1 cellular context compared by ENCODE assay signal in the genomic region with DNA sequence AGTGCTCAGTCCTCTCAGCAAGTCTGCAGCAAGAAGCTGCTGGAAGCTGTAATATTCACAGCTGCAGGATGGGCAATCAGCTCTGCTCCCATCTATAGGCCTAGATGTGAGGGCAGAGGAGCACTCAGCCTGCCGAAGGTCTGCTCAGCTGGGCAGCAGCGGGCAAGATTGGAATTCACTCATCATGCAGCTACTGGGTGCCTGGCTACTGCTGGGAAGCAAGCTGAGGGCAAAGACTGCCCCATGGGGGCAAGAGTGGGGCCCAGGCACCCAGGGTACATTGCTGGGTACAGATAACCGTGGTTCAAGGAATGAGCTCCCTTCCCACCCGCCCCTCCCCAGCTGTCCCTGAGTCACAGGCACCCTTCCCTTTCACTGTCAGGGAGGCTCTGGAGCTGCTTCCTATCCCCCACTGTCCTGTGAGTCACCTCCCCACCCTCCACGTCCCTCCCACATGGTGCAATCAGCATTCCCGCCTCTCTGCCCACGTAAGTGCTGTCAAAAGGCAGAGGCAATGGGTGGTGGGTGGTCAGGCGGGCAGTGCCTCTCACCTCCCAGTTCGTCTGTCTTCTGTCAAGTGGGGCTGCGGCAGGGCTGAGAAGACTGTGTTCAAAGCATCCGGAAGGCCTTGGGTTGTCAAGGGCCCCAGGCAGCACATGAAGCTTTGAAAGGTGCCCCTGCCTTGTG.
A peak's percentile ranks its signal among the peaks of the same experiment; 100 is the strongest.
TF ChIP-seq lines count a peak whose summit lies in the region.

No MANE protein-coding gene starts in this region.

TF ChIP-seq in HEK293, 187 proteins besides CTCF, POLR2A, EP300 and RAD21 (continued from another document):
- TF ChIP-seq, protein P1, sequence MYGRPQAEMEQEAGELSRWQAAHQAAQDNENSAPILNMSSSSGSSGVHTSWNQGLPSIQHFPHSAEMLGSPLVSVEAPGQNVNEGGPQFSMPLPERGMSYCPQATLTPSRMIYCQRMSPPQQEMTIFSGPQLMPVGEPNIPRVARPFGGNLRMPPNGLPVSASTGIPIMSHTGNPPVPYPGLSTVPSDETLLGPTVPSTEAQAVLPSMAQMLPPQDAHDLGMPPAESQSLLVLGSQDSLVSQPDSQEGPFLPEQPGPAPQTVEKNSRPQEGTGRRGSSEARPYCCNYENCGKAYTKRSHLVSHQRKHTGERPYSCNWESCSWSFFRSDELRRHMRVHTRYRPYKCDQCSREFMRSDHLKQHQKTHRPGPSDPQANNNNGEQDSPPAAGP (tag by site-specific recombination; IDR thresholded peaks at IDR 0.05) = 0 out of 2 replicates have a peak, but pooled peaks have one; percentile 38
- no peak for TF ChIP-seq ZNF248 (tag by site-specific recombination; IDR thresholded peaks at IDR 0.05)
- TF ChIP-seq, protein P2, sequence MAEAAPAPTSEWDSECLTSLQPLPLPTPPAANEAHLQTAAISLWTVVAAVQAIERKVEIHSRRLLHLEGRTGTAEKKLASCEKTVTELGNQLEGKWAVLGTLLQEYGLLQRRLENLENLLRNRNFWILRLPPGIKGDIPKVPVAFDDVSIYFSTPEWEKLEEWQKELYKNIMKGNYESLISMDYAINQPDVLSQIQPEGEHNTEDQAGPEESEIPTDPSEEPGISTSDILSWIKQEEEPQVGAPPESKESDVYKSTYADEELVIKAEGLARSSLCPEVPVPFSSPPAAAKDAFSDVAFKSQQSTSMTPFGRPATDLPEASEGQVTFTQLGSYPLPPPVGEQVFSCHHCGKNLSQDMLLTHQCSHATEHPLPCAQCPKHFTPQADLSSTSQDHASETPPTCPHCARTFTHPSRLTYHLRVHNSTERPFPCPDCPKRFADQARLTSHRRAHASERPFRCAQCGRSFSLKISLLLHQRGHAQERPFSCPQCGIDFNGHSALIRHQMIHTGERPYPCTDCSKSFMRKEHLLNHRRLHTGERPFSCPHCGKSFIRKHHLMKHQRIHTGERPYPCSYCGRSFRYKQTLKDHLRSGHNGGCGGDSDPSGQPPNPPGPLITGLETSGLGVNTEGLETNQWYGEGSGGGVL (tag by site-specific recombination; IDR thresholded peaks at IDR 0.05) = peak; percentile 23; the same call in 1 of the 2 replicates
